In the genomic region with DNA sequence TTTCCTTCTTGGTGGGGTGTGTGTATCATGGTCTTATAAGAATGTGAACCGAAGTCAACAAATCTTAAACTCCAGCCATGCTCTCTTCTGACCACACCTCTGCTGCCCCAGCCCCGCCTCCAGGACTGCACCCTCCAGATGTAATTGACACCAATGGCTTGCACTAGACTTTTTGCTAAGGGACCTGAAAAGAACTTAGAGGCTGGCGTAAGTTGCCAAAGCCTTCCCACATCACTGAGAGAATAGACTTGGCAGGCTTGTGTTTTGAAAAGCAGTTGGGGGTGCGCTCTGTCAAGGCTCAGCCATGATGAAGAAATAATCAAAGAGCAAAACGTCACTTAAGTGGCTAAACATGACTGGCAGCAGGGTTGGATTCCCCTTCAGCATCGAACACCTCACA, we compare ENCODE assay signal across 2 cellular contexts.
TF ChIP-seq lines count a peak whose summit lies in the region.

No MANE protein-coding gene starts in this region.

TF ChIP-seq in H1, 55 proteins besides CTCF, POLR2A, EP300 and RAD21:
- TF ChIP-seq RNF2 (IDR thresholded peaks at IDR 0.05; ENCODE audit: borderline replicate concordance, low read depth, low read length, missing control alignments, poor library complexity, severe bottlenecking), result no peak
- TF ChIP-seq NRF1 (IDR thresholded peaks at IDR 0.05; ENCODE audit: low read depth, low read length), result no peak
- TF ChIP-seq TEAD4 (IDR thresholded peaks at IDR 0.05; ENCODE audit: low read depth, low read length), result no peak
- no peak for TF ChIP-seq EGR1 (IDR thresholded peaks at IDR 0.05; ENCODE audit: borderline replicate concordance, low read depth, low read length)
- TF ChIP-seq TAF7 (optimal IDR thresholded peaks at IDR 0.05; ENCODE audit: borderline replicate concordance, low read depth, low read length), result no peak
- no peak for TF ChIP-seq TCF12 (IDR thresholded peaks at IDR 0.05; ENCODE audit: low read depth, low read length)
- no peak for TF ChIP-seq CHD1 (IDR thresholded peaks at IDR 0.05; ENCODE audit: low read depth, low read length)

TF ChIP-seq in neural cell, 6 proteins besides CTCF, POLR2A, EP300 and RAD21:
- no peak for TF ChIP-seq POLR2AphosphoS5 (IDR thresholded peaks at IDR 0.05)
- no peak for TF ChIP-seq EZH2 (IDR thresholded peaks at IDR 0.05; ENCODE audit: borderline replicate concordance, insufficient read depth, low read length, poor library complexity, severe bottlenecking)
- no peak for TF ChIP-seq MXI1 (conservative IDR thresholded peaks at IDR 0.05; ENCODE audit: poor library complexity, severe bottlenecking)
